1 cellular context compared by ENCODE assay signal in the genomic region with DNA sequence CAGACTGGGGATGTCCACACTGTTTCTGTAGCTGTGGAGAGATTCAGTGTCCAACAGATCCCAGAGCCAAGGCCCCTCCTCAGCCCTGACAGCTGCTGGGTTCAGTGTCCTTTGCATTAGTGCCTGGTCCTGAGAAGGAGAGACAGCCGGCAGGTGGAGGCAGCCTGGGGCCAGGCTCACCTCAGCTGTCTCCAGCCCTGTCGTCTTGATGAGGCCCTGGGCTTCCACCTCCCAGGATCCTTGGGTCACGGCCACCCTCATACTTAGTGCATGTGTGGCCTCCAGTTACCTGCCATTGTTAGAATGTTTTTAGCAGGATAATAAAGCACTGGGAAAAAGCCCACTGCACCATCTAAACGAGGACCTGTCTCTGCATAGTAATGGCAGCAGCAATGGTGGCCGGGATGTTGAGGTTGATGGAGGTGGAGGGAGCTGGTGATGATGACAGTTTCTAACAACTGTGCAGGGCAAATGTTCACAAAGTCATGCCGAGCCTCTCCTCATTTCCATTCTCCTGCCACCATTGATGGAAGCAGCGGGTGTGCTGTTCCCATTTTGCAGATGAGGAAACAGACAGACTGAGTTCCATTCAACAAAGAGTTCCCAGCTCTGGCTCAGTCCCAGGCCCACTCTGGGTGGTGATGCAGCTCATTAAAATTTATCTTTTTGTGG.
TF ChIP-seq lines count a peak whose summit lies in the region.

No MANE protein-coding gene starts in this region.

TF ChIP-seq in WTC11, 78 proteins besides CTCF, POLR2A, EP300 and RAD21 (continued from another document):
- TF ChIP-seq, protein P1, sequence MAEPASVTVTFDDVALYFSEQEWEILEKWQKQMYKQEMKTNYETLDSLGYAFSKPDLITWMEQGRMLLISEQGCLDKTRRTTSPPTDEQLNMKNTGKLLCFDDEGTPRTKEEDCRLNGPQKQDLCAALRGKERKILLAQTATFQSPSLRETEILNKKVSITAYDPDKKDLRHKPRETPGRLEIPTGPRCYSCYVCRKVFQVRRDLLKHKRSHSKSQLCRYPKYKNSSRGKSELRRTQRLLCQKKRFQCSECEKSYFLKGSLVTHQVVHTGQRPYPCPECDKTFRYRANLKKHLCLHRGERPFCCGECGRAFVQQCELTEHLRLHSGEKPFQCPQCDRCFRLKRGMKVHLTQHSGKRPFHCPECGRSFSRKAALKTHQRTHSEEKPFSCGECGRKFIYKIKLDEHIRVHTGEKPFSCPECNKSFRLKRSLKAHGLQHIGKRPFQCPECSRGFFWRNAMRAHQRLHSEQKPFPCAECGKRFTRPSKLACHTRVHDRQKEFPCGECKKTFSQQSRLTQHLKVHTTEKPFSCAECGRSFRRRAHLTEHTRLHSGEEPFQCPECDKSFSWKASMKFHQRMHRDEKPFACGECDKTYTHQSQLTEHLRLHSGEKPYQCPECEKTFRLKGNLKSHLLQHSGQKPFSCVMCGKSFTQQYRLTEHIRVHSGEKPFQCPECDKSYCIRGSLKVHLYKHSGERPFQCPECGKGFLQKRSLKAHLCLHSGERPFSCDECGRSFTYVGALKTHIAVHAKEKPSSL (CRISPR knock-in tag; conservative IDR thresholded peaks at IDR 0.05), result no peak
- TF ChIP-seq, protein P2, sequence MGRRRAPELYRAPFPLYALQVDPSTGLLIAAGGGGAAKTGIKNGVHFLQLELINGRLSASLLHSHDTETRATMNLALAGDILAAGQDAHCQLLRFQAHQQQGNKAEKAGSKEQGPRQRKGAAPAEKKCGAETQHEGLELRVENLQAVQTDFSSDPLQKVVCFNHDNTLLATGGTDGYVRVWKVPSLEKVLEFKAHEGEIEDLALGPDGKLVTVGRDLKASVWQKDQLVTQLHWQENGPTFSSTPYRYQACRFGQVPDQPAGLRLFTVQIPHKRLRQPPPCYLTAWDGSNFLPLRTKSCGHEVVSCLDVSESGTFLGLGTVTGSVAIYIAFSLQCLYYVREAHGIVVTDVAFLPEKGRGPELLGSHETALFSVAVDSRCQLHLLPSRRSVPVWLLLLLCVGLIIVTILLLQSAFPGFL (CRISPR knock-in tag; IDR thresholded peaks at IDR 0.05; ENCODE audit: borderline replicate concordance), result no peak
- no peak for TF ChIP-seq FOXK1 (CRISPR knock-in tag; IDR thresholded peaks at IDR 0.05)
- TF ChIP-seq, protein P3, sequence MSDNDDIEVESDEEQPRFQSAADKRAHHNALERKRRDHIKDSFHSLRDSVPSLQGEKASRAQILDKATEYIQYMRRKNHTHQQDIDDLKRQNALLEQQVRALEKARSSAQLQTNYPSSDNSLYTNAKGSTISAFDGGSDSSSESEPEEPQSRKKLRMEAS (CRISPR knock-in tag; IDR thresholded peaks at IDR 0.05), result no peak
- no peak for TF ChIP-seq SOX15 (CRISPR knock-in tag; IDR thresholded peaks at IDR 0.05)
- TF ChIP-seq NR2C2 (CRISPR knock-in tag; IDR thresholded peaks at IDR 0.05), result no peak
- TF ChIP-seq HMGA2 (CRISPR knock-in tag; IDR thresholded peaks at IDR 0.05), result no peak
